9 cellular contexts compared by ENCODE assay signal in the genomic region with DNA sequence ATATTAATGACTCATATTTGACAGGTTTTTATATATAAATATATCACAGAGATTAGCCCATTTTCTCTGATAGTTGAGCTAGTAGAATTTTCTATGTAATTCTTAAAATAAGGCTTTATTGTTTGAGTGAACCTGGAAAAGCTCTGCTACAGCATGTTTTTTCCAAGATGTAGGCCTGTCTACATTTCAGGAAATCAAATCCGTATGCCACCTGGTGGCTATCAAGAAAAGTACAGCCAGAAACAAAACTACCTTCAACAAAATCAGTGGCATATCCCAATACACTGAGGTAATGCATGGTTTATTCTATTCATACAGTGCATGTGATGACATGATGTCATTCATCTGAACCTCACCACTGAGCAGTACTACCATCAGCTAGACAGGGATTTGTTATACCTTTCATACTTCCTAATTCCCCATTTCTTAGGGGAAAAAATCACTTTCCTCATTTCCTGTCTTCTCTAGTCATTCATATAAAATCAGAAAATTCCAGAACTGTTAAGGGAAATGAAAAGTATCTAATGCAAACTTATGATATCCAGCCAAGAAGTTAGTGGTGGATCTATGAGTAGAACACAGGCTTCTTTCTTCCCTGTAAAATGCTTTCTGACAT.
DNase-seq lines count a peak whose midpoint lies in the region; ATAC-seq and TF ChIP-seq lines count a peak whose summit lies in the region.
"Had no signal": no experiment of that assay in that cellular context is flagged by ENCODE, and none has a peak within 500 bp of the region (broad histone marks: within the 10 kb centered on the region; RNA-seq: fewer than 3 reads in every experiment).

No MANE protein-coding gene starts in this region.

- POLR2A ChIA-PET in HCT116 (lab: Charles Lee): no interaction called here

- H3K36me3 ChIP-seq in HCT116 (ENCODE audit: control insufficient read depth in 1 of 2, insufficient read depth in 2 of 2, low read length in 2 of 2) (no peaks in the 10 kb centered on the region), ascending aorta (no peaks in the 10 kb centered on the region), hepatocyte (replicated peaks; ENCODE audit: insufficient read depth, low read depth) (no peaks in the 10 kb centered on the region), tibial artery (no peaks in the 10 kb centered on the region)
- H3K36me3 ChIP-seq: BLaER1 treated with 17β-estradiol and CSF1 and Interleukin-3, amounts not matched to agents 10 nM and 100 nM had no signal

- H3K79me2 ChIP-seq in HCT116 (ENCODE audit: insufficient read depth, low read length) (no peaks in the 10 kb centered on the region), hepatocyte (no peaks in the 10 kb centered on the region)

- no peaks in the 10 kb centered on the region for H3K9me2 ChIP-seq in HCT116 (ENCODE audit: insufficient read depth)
- no peaks in the 10 kb centered on the region for H3K9me2 ChIP-seq in hepatocyte (replicated peaks; ENCODE audit: insufficient read depth)

- 0% methylated on average over 1 of the region's 1 CpG for WGBS in hepatocyte (ENCODE audit: low lambda C conversion rate, missing lambda C conversion rate)

- TF ChIP-seq CTCF in HCT116 (IDR thresholded peaks at IDR 0.05 in 2 of 3, conservative IDR thresholded peaks at IDR 0.05 in 1 of 3; ENCODE audit: borderline replicate concordance in 1 of 3, insufficient read depth in 1 of 3, low read depth in 2 of 3, low read length in 2 of 3) (peak in 2 of 3 experiments; percentile 49 to 58; a peak in 4 of 6 replicates), ascending aorta (IDR thresholded peaks at IDR 0.05) (peak in 2 of 3 experiments; percentile 56 to 64), hepatocyte (IDR thresholded peaks at IDR 0.05; ENCODE audit: poor library complexity) (peak; percentile 70), tibial artery (IDR thresholded peaks at IDR 0.05) (peak; percentile 57 to 68)

- peaks cover 0 to 4% of the 10 kb centered on the region in 2 experiments; a peak in 1 of 4 replicates for H3K9me3 ChIP-seq in HCT116 (ENCODE audit: control insufficient read depth in 1 of 2, insufficient read depth in 1 of 2, low read depth in 1 of 2, low read length in 2 of 2)
- H3K9me3 ChIP-seq in ascending aorta: no peaks in the 10 kb centered on the region
- no peaks in the 10 kb centered on the region for H3K9me3 ChIP-seq in hepatocyte (ENCODE audit: low read depth)
- no peaks in the 10 kb centered on the region for H3K9me3 ChIP-seq in tibial artery
- H3K9me3 ChIP-seq: BLaER1 treated with 17β-estradiol and CSF1 and Interleukin-3, amounts not matched to agents 10 nM and 100 nM had no signal

- H3K4me3 ChIP-seq in HCT116 (replicated peaks in 1 of 2; ENCODE audit: low read depth in 1 of 2, low read length in 2 of 2): no peak overlapping the region
- no peak overlapping the region for H3K4me3 ChIP-seq in ascending aorta
- no peak overlapping the region for H3K4me3 ChIP-seq in hepatocyte
- no peak overlapping the region for H3K4me3 ChIP-seq in tibial artery
- H3K4me3 ChIP-seq: BLaER1 treated with 17β-estradiol and CSF1 and Interleukin-3, amounts not matched to agents 10 nM and 100 nM had no signal

- H3K27me3 ChIP-seq in HCT116 (ENCODE audit: insufficient read depth, low read length) (no peaks in the 10 kb centered on the region), ascending aorta (no peaks in the 10 kb centered on the region), hepatocyte (no peaks in the 10 kb centered on the region), tibial artery (peaks cover 0 to 3% of the 10 kb centered on the region in 2 donors)
- H3K27me3 ChIP-seq: BLaER1 treated with 17β-estradiol and CSF1 and Interleukin-3, amounts not matched to agents 10 nM and 100 nM had no signal

- H3K9ac ChIP-seq in HCT116 (ENCODE audit: low read length): no peak overlapping the region
- H3K9ac ChIP-seq: BLaER1 treated with 17β-estradiol and CSF1 and Interleukin-3, amounts not matched to agents 10 nM and 100 nM had no signal

- H3K4me1 ChIP-seq in HCT116 (ENCODE audit: control insufficient read depth in 1 of 2, insufficient read depth in 2 of 2, low read length in 2 of 2): no peaks in the 10 kb centered on the region
- no peaks in the 10 kb centered on the region for H3K4me1 ChIP-seq in ascending aorta
- no peaks in the 10 kb centered on the region for H3K4me1 ChIP-seq in hepatocyte (ENCODE audit: insufficient read depth)
- H3K4me1 ChIP-seq in tibial artery: no peaks in the 10 kb centered on the region
- H3K4me1 ChIP-seq: BLaER1 treated with 17β-estradiol and CSF1 and Interleukin-3, amounts not matched to agents 10 nM and 100 nM had no signal

- RAD21 ChIA-PET in HCT116 (lab: Charles Lee; ENCODE audit: low non-redundant PET in 1 of 2, low total read pairs in 2 of 2, uncharacterized antibody in 2 of 2, unreplicated experiment in 2 of 2): no interaction called here

- DNase-seq in DMS79 treated with DMSO at 0.1 percent for 48 hours (lab: John Stamatoyannopoulos, UW) (peak; percentile 13), DMS79 (lab: John Stamatoyannopoulos, UW) (no peak), HCT116 (ENCODE audit: low read depth, low spot score) (no peak), NCI-H146 treated with DMSO at 0.1 percent for 48 hours (lab: John Stamatoyannopoulos, UW; ENCODE audit: unreplicated experiment) (peak; percentile 80), ascending aorta (ENCODE audit: low spot score in 2 of 2) (no peak), hepatocyte (ENCODE audit: low spot score) (peak; percentile 61), tibial artery (no peak)

- CTCF ChIA-PET in HCT116 (lab: Charles Lee): interaction anchor here (0.6 to 1.1 kb wide), 2 partner anchors 1473 to 1534 kb away, joined by 3 to 4 read pairs; no protein-coding TSS in a partner anchor

- H3K27ac ChIP-seq in HCT116 (ENCODE audit: low read depth, low read length) (no peak overlapping the region), ascending aorta (no peak overlapping the region), hepatocyte (no peak overlapping the region), tibial artery (no peak overlapping the region)
- H3K27ac ChIP-seq: BLaER1 treated with 17β-estradiol and CSF1 and Interleukin-3, amounts not matched to agents 10 nM and 100 nM had no signal

- BruUV-seq in HCT116 (replicated peaks; lab: Mats Ljungman, UMichigan): no TSS peak

- ATAC-seq in HCT116: no peak
- no peak for ATAC-seq in HG03039 (IDR thresholded peaks at IDR 0.05; ENCODE audit: unreplicated experiment)

- H3K4me2 ChIP-seq in HCT116 (ENCODE audit: low read length) (no peak overlapping the region), hepatocyte (no peak overlapping the region)
- H3K4me2 ChIP-seq: BLaER1 treated with 17β-estradiol and CSF1 and Interleukin-3, amounts not matched to agents 10 nM and 100 nM had no signal

- no peak for TF ChIP-seq RAD21 in HCT116 (IDR thresholded peaks at IDR 0.05; ENCODE audit: low read depth)

- H4K20me1 ChIP-seq in HCT116 (ENCODE audit: insufficient read depth): no peaks in the 10 kb centered on the region
- H4K20me1 ChIP-seq in hepatocyte (ENCODE audit: insufficient read depth, poor library complexity, severe bottlenecking): no peaks in the 10 kb centered on the region
- H4K20me1 ChIP-seq: BLaER1 treated with 17β-estradiol and CSF1 and Interleukin-3, amounts not matched to agents 10 nM and 100 nM had no signal

- H2AFZ ChIP-seq in HCT116 (ENCODE audit: low read depth, low read length, poor library complexity, severe bottlenecking): no peak overlapping the region
- H2AFZ ChIP-seq in hepatocyte: peak overlapping the region; percentile 27

- intact Hi-C loops in HCT116 (cut with micrococcal nuclease): loop anchor here (1.0 to 5.0 kb wide), 2 partner anchors 1290 to 1473 kb away; no protein-coding TSS in a partner anchor
- intact Hi-C loops in ascending aorta (cut with DNase I): loop anchor here (2.0 kb wide), 2 partner anchors 17 to 1473 kb away; no protein-coding TSS in a partner anchor
- intact Hi-C loops in tibial artery (cut with DNase I; ENCODE audit: low total_unique reads): no loop called here

- no peak for TF ChIP-seq POLR2A in HCT116 (IDR thresholded peaks at IDR 0.05; ENCODE audit: borderline replicate concordance, extremely low read depth, insufficient read depth, insufficient read length)

TF ChIP-seq in HCT116, 20 proteins besides CTCF, POLR2A, EP300 and RAD21:
- TF ChIP-seq, protein P1, sequence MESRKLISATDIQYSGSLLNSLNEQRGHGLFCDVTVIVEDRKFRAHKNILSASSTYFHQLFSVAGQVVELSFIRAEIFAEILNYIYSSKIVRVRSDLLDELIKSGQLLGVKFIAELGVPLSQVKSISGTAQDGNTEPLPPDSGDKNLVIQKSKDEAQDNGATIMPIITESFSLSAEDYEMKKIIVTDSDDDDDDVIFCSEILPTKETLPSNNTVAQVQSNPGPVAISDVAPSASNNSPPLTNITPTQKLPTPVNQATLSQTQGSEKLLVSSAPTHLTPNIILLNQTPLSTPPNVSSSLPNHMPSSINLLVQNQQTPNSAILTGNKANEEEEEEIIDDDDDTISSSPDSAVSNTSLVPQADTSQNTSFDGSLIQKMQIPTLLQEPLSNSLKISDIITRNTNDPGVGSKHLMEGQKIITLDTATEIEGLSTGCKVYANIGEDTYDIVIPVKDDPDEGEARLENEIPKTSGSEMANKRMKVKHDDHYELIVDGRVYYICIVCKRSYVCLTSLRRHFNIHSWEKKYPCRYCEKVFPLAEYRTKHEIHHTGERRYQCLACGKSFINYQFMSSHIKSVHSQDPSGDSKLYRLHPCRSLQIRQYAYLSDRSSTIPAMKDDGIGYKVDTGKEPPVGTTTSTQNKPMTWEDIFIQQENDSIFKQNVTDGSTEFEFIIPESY (IDR thresholded peaks at IDR 0.05; ENCODE audit: extremely low read depth, insufficient replicate concordance, low read length): no peak
- TF ChIP-seq SRF (IDR thresholded peaks at IDR 0.05; ENCODE audit: low read depth) (no peak), EGR1 (IDR thresholded peaks at IDR 0.05; ENCODE audit: low read depth) (no peak), JUND (IDR thresholded peaks at IDR 0.05) (no peak), FOSL1 (IDR thresholded peaks at IDR 0.05; ENCODE audit: low read depth) (no peak)

Comparison
In these comparisons a context has a peak if more than half of its experiments do, and no peak if none do; other contexts are left out.
1. DNase-seq: peak in DMS79 treated with DMSO at 0.1 percent for 48 hours (single experiment), NCI-H146 treated with DMSO at 0.1 percent for 48 hours (single experiment) and hepatocyte (single experiment); none in DMS79 (single experiment), HCT116 (single experiment), ascending aorta (0 of 2) and tibial artery (0 of 2).
2. Peak in every context shown above with its lines, with median percentiles within 50 percentile points of each other: CTCF ChIP-seq.